2 cellular contexts compared by ENCODE assay signal in genomic region chr19:2327773-2328400, GRCh38.
TF ChIP-seq lines count a peak whose summit lies in the region.

No MANE protein-coding gene starts in this region.

TF ChIP-seq in IMR-90, 13 proteins besides CTCF, POLR2A, EP300 and RAD21:
- no peak for TF ChIP-seq MAZ (IDR thresholded peaks at IDR 0.05; ENCODE audit: borderline replicate concordance, low read depth, low read length)
- 0 out of 2 replicates have a peak, but pooled peaks have one; percentile 17 for TF ChIP-seq BHLHE40 (IDR thresholded peaks at IDR 0.05; ENCODE audit: low read depth, low read length)
TF ChIP-seq in IMR-90: peak in this region for 1.

TF ChIP-seq in SK-N-SH, 30 proteins besides CTCF, POLR2A, EP300 and RAD21:
- TF ChIP-seq SMC3 (IDR thresholded peaks at IDR 0.05; ENCODE audit: low read depth, low read length): no peak
- peak; percentile 61 for TF ChIP-seq MXI1 (IDR thresholded peaks at IDR 0.05; ENCODE audit: low read depth, low read length)
- no peak for TF ChIP-seq ZBTB33 (IDR thresholded peaks at IDR 0.05; ENCODE audit: borderline replicate concordance, low read depth)
- TF ChIP-seq SIN3A (IDR thresholded peaks at IDR 0.05; ENCODE audit: borderline replicate concordance, low read depth, low read length): 0 out of 2 replicates have a peak, but pooled peaks have one; percentile 14
